8 cellular contexts compared by ENCODE assay signal in genomic region chr12:98592825-98593322, GRCh38. TPM values are rescaled to one million over a fixed set of nuclear protein-coding genes. Genes with fewer than 3 reads are reported as not detected.
A peak's percentile ranks its signal among the peaks of the same experiment; 100 is the strongest.
DNase-seq lines count a peak whose midpoint lies in the region; ATAC-seq and TF ChIP-seq lines count a peak whose summit lies in the region.

No MANE protein-coding gene starts in this region.

- TF ChIP-seq CTCF in Peyer's patch (IDR thresholded peaks at IDR 0.05) (no peak), endothelial cell (IDR thresholded peaks at IDR 0.05; ENCODE audit: unreplicated experiment) (no peak)

- no peaks in the 10 kb centered on the region for H3K9me3 Mint-ChIP-seq in activated T-cell treated with anti-CD3 and anti-CD28 coated beads, Interleukin-2, amount 50 U/mL, for 24 hours
- H3K9me3 Mint-ChIP-seq in endothelial cell (ENCODE audit: unreplicated experiment), result no peaks in the 10 kb centered on the region

- H3K36me3 Mint-ChIP-seq in activated T-cell treated with anti-CD3 and anti-CD28 coated beads, Interleukin-2, amount 50 U/mL, for 24 hours (ENCODE audit: low read depth), result peaks cover 45% of the 10 kb centered on the region
- H3K36me3 Mint-ChIP-seq in endothelial cell (ENCODE audit: low read depth, unreplicated experiment), result peaks cover 12% of the 10 kb centered on the region

- no peaks in the 10 kb centered on the region for H3K27me3 Mint-ChIP-seq in activated T-cell treated with anti-CD3 and anti-CD28 coated beads, Interleukin-2, amount 50 U/mL, for 24 hours
- peaks cover 2% of the 10 kb centered on the region for H3K27me3 Mint-ChIP-seq in endothelial cell (ENCODE audit: unreplicated experiment)

- H3K9me3 ChIP-seq in Peyer's patch, result no peaks in the 10 kb centered on the region
- peaks cover 5% of the 10 kb centered on the region for H3K9me3 ChIP-seq in trophoblast cell (ENCODE audit: insufficient read depth, low read depth, low read length)

- no peak overlapping the region for H2AFZ ChIP-seq in trophoblast cell (ENCODE audit: insufficient read depth, low read length, poor library complexity)

- H3K18ac ChIP-seq in trophoblast cell (ENCODE audit: low read length), result no peak overlapping the region

- H3K27ac Mint-ChIP-seq in activated T-cell treated with anti-CD3 and anti-CD28 coated beads, Interleukin-2, amount 50 U/mL, for 24 hours, result peak overlapping the region; percentile 99
- peak overlapping the region; percentile 98 for H3K27ac Mint-ChIP-seq in endothelial cell (ENCODE audit: unreplicated experiment)

- no peak overlapping the region for H3K9ac ChIP-seq in trophoblast cell (ENCODE audit: low read length)

- no peak overlapping the region for H4K91ac ChIP-seq in trophoblast cell (ENCODE audit: low read depth, low read length)

- H2AK5ac ChIP-seq in trophoblast cell (ENCODE audit: low read length), result no peak overlapping the region

- no peak overlapping the region for H3K23ac ChIP-seq in trophoblast cell (ENCODE audit: low read length)

- H3K27ac ChIP-seq in Peyer's patch (peak overlapping the region; percentile 95 to 98 (median 96)), trophoblast cell (ENCODE audit: low read depth, low read length) (no peak overlapping the region)

- H3K14ac ChIP-seq in trophoblast cell (ENCODE audit: low read length), result no peak overlapping the region

- DNase-seq in activated T-cell treated with anti-CD3 and anti-CD28 coated beads, Interleukin-2, amount 50 U/mL, for 24 hours, result no peak
- no peak for DNase-seq in activated T-cell treated with anti-CD3 and anti-CD28 coated beads for 4 hours
- no peak for DNase-seq in Peyer's patch
- DNase-seq in endothelial cell (ENCODE audit: low spot score), result no peak
- DNase-seq in trophoblast cell, result peak; percentile 24 to 62
- DNase-seq in midbrain (lab: John Stamatoyannopoulos, UW), result no peak
- no peak for DNase-seq in dermis blood vessel endothelial cell

- no peak overlapping the region for H3K4ac ChIP-seq in trophoblast cell (ENCODE audit: low read depth, low read length)

- no peak overlapping the region for H2BK120ac ChIP-seq in trophoblast cell (ENCODE audit: insufficient read depth, low read length, poor library complexity)

- H3K4me3 ChIP-seq in Peyer's patch, result peak overlapping the region; percentile 75 to 98 (median 81)
- H3K4me3 ChIP-seq in trophoblast cell (ENCODE audit: low read depth, low read length), result no peak overlapping the region

- H4K8ac ChIP-seq in trophoblast cell (ENCODE audit: low read depth, low read length), result peak overlapping the region; percentile 14

- no peak overlapping the region for H2BK5ac ChIP-seq in trophoblast cell (ENCODE audit: low read depth, low read length, poor library complexity)

- peaks cover 29% of the 10 kb centered on the region for H3K4me1 Mint-ChIP-seq in activated T-cell treated with anti-CD3 and anti-CD28 coated beads, Interleukin-2, amount 50 U/mL, for 24 hours (ENCODE audit: low read depth)
- peaks cover 20% of the 10 kb centered on the region for H3K4me1 Mint-ChIP-seq in endothelial cell (ENCODE audit: unreplicated experiment)

- H3K4me3 Mint-ChIP-seq in activated T-cell treated with anti-CD3 and anti-CD28 coated beads, Interleukin-2, amount 50 U/mL, for 24 hours, result peak overlapping the region; percentile 99
- H3K4me3 Mint-ChIP-seq in endothelial cell (ENCODE audit: unreplicated experiment), result peak overlapping the region; percentile 99

- H2BK12ac ChIP-seq in trophoblast cell (ENCODE audit: low read length), result no peak overlapping the region

- H3K4me1 ChIP-seq in Peyer's patch (peaks cover 0 to 19% (median 2%) of the 10 kb centered on the region in 4 donors), trophoblast cell (ENCODE audit: control insufficient read depth in 1 of 2, insufficient read depth in 2 of 2, low read length in 2 of 2) (peaks cover 0 to 9% of the 10 kb centered on the region in 2 experiments)

- peak overlapping the region; percentile 61 for H3K4me2 ChIP-seq in trophoblast cell (ENCODE audit: low read length)

- no peaks in the 10 kb centered on the region for H3K27me3 ChIP-seq in Peyer's patch
- no peaks in the 10 kb centered on the region for H3K27me3 ChIP-seq in trophoblast cell (ENCODE audit: insufficient read depth, low read length)

- H3K79me1 ChIP-seq in trophoblast cell (ENCODE audit: low read length), result peaks cover 7% of the 10 kb centered on the region

- TF ChIP-seq POLR2A in Peyer's patch (IDR thresholded peaks at IDR 0.05), result no peak

- H3K36me3 ChIP-seq in Peyer's patch (peaks cover 0 to 23% (median 0%) of the 10 kb centered on the region in 3 donors), trophoblast cell (ENCODE audit: control insufficient read depth in 1 of 2, insufficient read depth in 2 of 2, low read length in 2 of 2) (peaks cover 8 to 14% of the 10 kb centered on the region in 2 experiments)

- WGBS in trophoblast cell (ENCODE audit: extremely low coverage, insufficient coverage, insufficient read length), result no CpG with 5 or more reads among the region's 9 CpGs

- no peak for ATAC-seq in GM21529 (IDR thresholded peaks at IDR 0.05; ENCODE audit: unreplicated experiment)

- H3K79me2 ChIP-seq in trophoblast cell (ENCODE audit: control insufficient read depth, insufficient read depth, low read length, poor library complexity), result peaks cover 10% of the 10 kb centered on the region

- no peak overlapping the region for H4K12ac ChIP-seq in trophoblast cell (ENCODE audit: low read depth, low read length)

RNA-seq across cellular contexts. Expression of gene SLC25A3, which starts 0.6 kb away (rescaled TPM):
- 100 to 1,000 TPM; 300 to 805 (median 534) TPM for total RNA-seq in Peyer's patch
- 718 TPM for total RNA-seq in endothelial cell (ENCODE audit: unreplicated experiment)
- polyA plus RNA-seq in trophoblast cell (2013), result 550 and 557 TPM in 2 replicates
- 657 and 845 TPM in 2 replicates for total RNA-seq in dermis blood vessel endothelial cell

RNA-seq across cellular contexts. Expression of gene IKBIP, which starts 51.7 kb away (rescaled TPM):
- total RNA-seq in Peyer's patch (10 to 100 TPM in 1 of 4 donors, 1 to 10 TPM in 2, not detected in 1; 2.6 to 10.7 (median 3.8) TPM), endothelial cell (ENCODE audit: unreplicated experiment) (47.4 TPM), dermis blood vessel endothelial cell (44.4 and 51.6 TPM in 2 replicates)
- 36.7 and 37.9 TPM in 2 replicates for polyA plus RNA-seq in trophoblast cell (2013)

RNA-seq across cellular contexts. Expression of gene APAF1, which starts 52.2 kb away (rescaled TPM):
- 10 to 100 TPM; 14.7 to 28.9 (median 22.7) TPM for total RNA-seq in Peyer's patch
- 45.9 TPM for total RNA-seq in endothelial cell (ENCODE audit: unreplicated experiment)
- 15.1 and 15.7 TPM in 2 replicates for polyA plus RNA-seq in trophoblast cell (2013)
- total RNA-seq in dermis blood vessel endothelial cell, result 29.1 and 37.3 TPM in 2 replicates

Comparison
In these comparisons a context has a peak if more than half of its experiments do, and no peak if none do; other contexts are left out.
1. DNase-seq: peak in trophoblast cell (2 of 2); none in activated T-cell treated with anti-CD3 and anti-CD28 coated beads, Interleukin-2, amount 50 U/mL, for 24 hours (single experiment), activated T-cell treated with anti-CD3 and anti-CD28 coated beads for 4 hours (single experiment), Peyer's patch (0 of 3), endothelial cell (single experiment), midbrain (single experiment) and dermis blood vessel endothelial cell (single experiment).